8 cellular contexts compared by ENCODE assay signal in genomic region chr17:46677800-46678199, GRCh38.
A peak's percentile ranks its signal among the peaks of the same experiment; 100 is the strongest.
DNase-seq lines count a peak whose midpoint lies in the region; ATAC-seq, FAIRE-seq and TF ChIP-seq lines count a peak whose summit lies in the region.
"Not testable (repeated sequence)": the region's sequence is repeated elsewhere in the genome, so short reads cannot be mapped to it uniquely, and the experiment has no call there.

No MANE protein-coding gene starts in this region.

- peak; percentile 8 for DNase-seq in BE2C
- DNase-seq in GM12892 (ENCODE audit: insufficient read length); GM19239 (ENCODE audit: insufficient read length, low spot score); astrocyte (ENCODE audit: low read depth); bronchial epithelial cell (ENCODE audit: low read depth); keratinocyte (ENCODE audit: low read depth, low spot score); psoas muscle; urothelium cell line (ENCODE audit: low spot score): not testable (repeated sequence)

- H3K36me3 Mint-ChIP-seq in astrocyte (ENCODE audit: low read depth, unreplicated experiment) = not testable (repeated sequence)

- not testable (repeated sequence) for H3K27ac Mint-ChIP-seq in astrocyte (ENCODE audit: unreplicated experiment)

- intact Hi-C loops in psoas muscle (cut with DNase I) = not testable (repeated sequence)

- not testable (repeated sequence) for H3K79me2 ChIP-seq in astrocyte (ENCODE audit: insufficient read depth, low read length); keratinocyte (ENCODE audit: control insufficient read depth, insufficient read depth, low read length)

- H3K4me2 ChIP-seq in astrocyte (ENCODE audit: low read length); keratinocyte (ENCODE audit: control insufficient read depth, extremely low read depth, insufficient read depth, low read depth, low read length): not testable (repeated sequence)

- H3K4me3 Mint-ChIP-seq in astrocyte (ENCODE audit: unreplicated experiment) = not testable (repeated sequence)

- dilution Hi-C loops in keratinocyte (cut with MboI; ENCODE audit: extremely low pct_ligation_motif_present, low sequenced_read_pairs) = not testable (repeated sequence)

- H3K9me1 ChIP-seq in keratinocyte (ENCODE audit: control insufficient read depth, extremely low read depth, insufficient read depth, low read length) = not testable (repeated sequence)

- not testable (repeated sequence) for H3K36me3 ChIP-seq in BE2C; astrocyte (ENCODE audit: insufficient read depth, low read length); bronchial epithelial cell (ENCODE audit: control insufficient read depth, insufficient read depth, low read length); keratinocyte (ENCODE audit: control insufficient read depth in 2 of 2, extremely low read depth in 1 of 2, insufficient read depth in 2 of 2, low read length in 2 of 2); psoas muscle (ENCODE audit: insufficient read depth in 1 of 2, low read depth in 1 of 2)

- FAIRE-seq in GM12892 (lab: Jason Lieb, UNC) (peak; percentile 48), GM19239 (lab: Jason Lieb, UNC) (peak; percentile 11), astrocyte (lab: Jason Lieb, UNC) (peak; percentile 13), bronchial epithelial cell (lab: Jason Lieb, UNC) (peak; percentile 75), keratinocyte (lab: Jason Lieb, UNC) (peak; percentile 84), urothelium cell line (lab: Jason Lieb, UNC) (peak; percentile 86)

- not testable (repeated sequence) for TF ChIP-seq CTCF in BE2C (IDR thresholded peaks at IDR 0.05; ENCODE audit: low read depth, low read length); astrocyte (IDR thresholded peaks at IDR 0.05; ENCODE audit: insufficient read depth, low read depth, low read length); bronchial epithelial cell (IDR thresholded peaks at IDR 0.05; ENCODE audit: insufficient read depth, low read length, severe bottlenecking); keratinocyte (optimal IDR thresholded peaks at IDR 0.05 in 1 of 3, IDR thresholded peaks at IDR 0.05 in 1 of 3, conservative IDR thresholded peaks at IDR 0.05 in 1 of 3; ENCODE audit: extremely low read depth in 1 of 3, insufficient read depth in 2 of 3, low read length in 3 of 3); psoas muscle (IDR thresholded peaks at IDR 0.05)

- TF ChIP-seq POLR2A in GM12892 (IDR thresholded peaks at IDR 0.05; ENCODE audit: low read depth, low read length) = not testable (repeated sequence)

- not testable (repeated sequence) for H3K4me1 Mint-ChIP-seq in astrocyte (ENCODE audit: low read depth, unreplicated experiment)

- H3K9ac ChIP-seq in astrocyte (ENCODE audit: low read length); keratinocyte (ENCODE audit: control insufficient read depth, extremely low read depth, insufficient read depth, low read length): not testable (repeated sequence)

- not testable (repeated sequence) for H3K27me3 Mint-ChIP-seq in astrocyte (ENCODE audit: low read depth, unreplicated experiment)

- H3K4me3 ChIP-seq in BE2C (ENCODE audit: low read depth, low read length); astrocyte (ENCODE audit: insufficient read depth, low read depth, low read length); bronchial epithelial cell (ENCODE audit: low read depth, low read length); keratinocyte (ENCODE audit: control insufficient read depth in 2 of 3, extremely low read depth in 1 of 3, insufficient read depth in 2 of 3, low read depth in 1 of 3, low read length in 3 of 3); psoas muscle: not testable (repeated sequence)

- not testable (repeated sequence) for H2AFZ ChIP-seq in astrocyte (ENCODE audit: low read depth, low read length); keratinocyte (ENCODE audit: control insufficient read depth, low read length)

- H3K9me3 Mint-ChIP-seq in astrocyte (ENCODE audit: unreplicated experiment) = not testable (repeated sequence)

- H3K4me1 ChIP-seq in BE2C; astrocyte (ENCODE audit: insufficient read depth, low read length); keratinocyte (ENCODE audit: control insufficient read depth, extremely low read depth, insufficient read depth, low read length); psoas muscle: not testable (repeated sequence)

- H3K27ac ChIP-seq in astrocyte (ENCODE audit: low read depth, low read length); keratinocyte (ENCODE audit: control insufficient read depth, insufficient read depth, low read length); psoas muscle: not testable (repeated sequence)

- not testable (repeated sequence) for H4K20me1 ChIP-seq in astrocyte (ENCODE audit: insufficient read depth, low read length); keratinocyte (ENCODE audit: control insufficient read depth, extremely low read depth, insufficient read depth, low read length)

- not testable (repeated sequence) for H3K9me3 ChIP-seq in BE2C; astrocyte (ENCODE audit: insufficient read depth, low read depth, low read length); keratinocyte (ENCODE audit: control insufficient read depth, low read depth, low read length); psoas muscle

- ATAC-seq in psoas muscle = peak in 3 of 4 donors; percentile 42 to 81 (median 64)

- not testable (repeated sequence) for H3K27me3 ChIP-seq in BE2C; astrocyte (ENCODE audit: insufficient read depth, low read length); bronchial epithelial cell (ENCODE audit: control insufficient read depth, insufficient read depth, low read length); keratinocyte (ENCODE audit: control insufficient read depth, extremely low read depth, insufficient read depth, low read length); psoas muscle (ENCODE audit: insufficient read depth in 3 of 3, low read length in 2 of 3)
